ENCODE assay signal across 20 cellular contexts in genomic region chr13:106629068-106629712, GRCh38.
"Had no signal": no experiment of that assay in that cellular context is flagged by ENCODE, and none has a peak within 500 bp of the region (broad histone marks: within the 10 kb centered on the region; RNA-seq: fewer than 3 reads in every experiment).

No MANE protein-coding gene starts in this region.

- DNase-seq: KBM-7, MV-4-11, NCI-H1048, NCI-H1105, NCI-H1417, NCI-H1436 treated with DMSO at 0.1 percent for 48 hours, NCI-H1694, NCI-H187 treated with DMSO at 0.1 percent for 48 hours, NCI-H2029 treated with DMSO at 0.1 percent for 48 hours, NCI-H2227 treated with DMSO at 0.1 percent for 48 hours, NCI-H524 treated with DMSO at 0.1 percent for 48 hours, NCI-H69, NCI-H774, PC-3, SHP77 had no signal

- ATAC-seq: Panc1, PC-3 had no signal

- FAIRE-seq: HTR-8/SVneo had no signal

- H3K4me3 ChIP-seq: SK-N-MC had no signal

- H3K27ac ChIP-seq: HL-60, RWPE1, SK-N-MC had no signal
